Comparison of ENCODE assay signal across 5 cellular contexts in the genomic region with DNA sequence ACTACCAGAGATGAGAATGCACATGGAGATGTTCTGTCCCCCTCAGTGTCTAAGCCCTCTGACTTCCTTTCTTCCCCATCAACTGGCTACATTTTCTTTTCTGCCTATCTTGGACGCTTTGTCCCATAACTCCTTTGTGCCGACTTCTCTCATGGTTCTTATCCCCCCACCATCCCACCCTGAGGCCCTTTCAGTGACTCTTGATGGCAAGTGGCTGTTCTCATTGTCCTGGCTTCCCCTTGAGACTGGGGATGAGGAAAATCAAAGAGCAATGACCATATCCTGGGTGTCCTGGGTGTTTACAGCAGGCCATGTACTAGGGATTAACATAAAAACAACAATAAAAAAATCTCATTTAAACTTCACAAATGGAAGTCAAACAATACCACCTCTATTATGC.
"Had no signal": no experiment of that assay in that cellular context is flagged by ENCODE, and none has a peak within 500 bp of the region (broad histone marks: within the 10 kb centered on the region; RNA-seq: fewer than 3 reads in every experiment).

No MANE protein-coding gene starts in this region.

- H3K27ac Mint-ChIP-seq: GM23338, HFFc6, IgD-negative memory B cell had no signal

- H3K27me3 Mint-ChIP-seq: IgD-negative memory B cell had no signal

- H3K4me3 ChIP-seq: GM23338 had no signal

- H3K9me3 Mint-ChIP-seq: GM23338, H9, HFFc6, IgD-negative memory B cell had no signal

- H3K4me3 Mint-ChIP-seq: GM23338, H9, HFFc6 had no signal

- H3K4me2 ChIP-seq: GM23338 had no signal

- H2AFZ ChIP-seq: GM23338 had no signal

- H3K27ac ChIP-seq: HL-60 had no signal

- DNase-seq: H9, HFFc6 had no signal
